In genomic region chrX:129980540-129981206, GRCh38 we compare ENCODE assay signal across 8 cellular contexts. TPM values are rescaled to one million over a fixed set of nuclear protein-coding genes. Genes with fewer than 3 reads are reported as not detected.
A peak's percentile ranks its signal among the peaks of the same experiment; 100 is the strongest.
DNase-seq lines count a peak whose midpoint lies in the region; ATAC-seq and TF ChIP-seq lines count a peak whose summit lies in the region.

No MANE protein-coding gene starts in this region.

- H3K27ac ChIP-seq in PC-9 (no peak overlapping the region), duodenal mucosa (ENCODE audit: low read depth, low read length) (no peak overlapping the region)

- H3K4me1 ChIP-seq in PC-9 (replicated peaks; ENCODE audit: insufficient read depth) (0 out of 2 replicates have a peak, but pooled peaks cover 5% of the 10 kb centered on the region), duodenal mucosa (ENCODE audit: control insufficient read depth in 1 of 2, insufficient read depth in 2 of 2, low read length in 2 of 2) (peaks cover 0 to 5% of the 10 kb centered on the region in 2 donors), mucosa of descending colon (ENCODE audit: low read depth) (no peaks in the 10 kb centered on the region)

- no peaks in the 10 kb centered on the region for H3K36me3 ChIP-seq in PC-9 (ENCODE audit: low read depth)
- H3K36me3 ChIP-seq in duodenal mucosa (ENCODE audit: control insufficient read depth in 1 of 2, insufficient read depth in 2 of 2, low read length in 2 of 2): no peaks in the 10 kb centered on the region
- no peaks in the 10 kb centered on the region for H3K36me3 ChIP-seq in mucosa of descending colon (ENCODE audit: low read depth)

- H4K20me1 ChIP-seq in PC-9 (ENCODE audit: insufficient read depth): no peaks in the 10 kb centered on the region; the same call in 1 of the 2 replicates

- H3K9ac ChIP-seq in duodenal mucosa (ENCODE audit: low read depth in 1 of 2, low read length in 2 of 2): peak overlapping the region; percentile 33 to 54

- POLR2A ChIA-PET in PC-9 (lab: Charles Lee; ENCODE audit: unreplicated experiment): interaction anchor here (0.7 kb wide), 1 partner anchor 8 kb away, joined by 6 read pairs; no protein-coding TSS in a partner anchor

- H3K4me2 ChIP-seq in PC-9: no peak overlapping the region; the same call in 1 of the 2 replicates

- DNase-seq in GM10266 (ENCODE audit: extremely low spot score) (peak; percentile 48), PC-9 (peak in 1 of 2 experiments; percentile 66), mucosa of descending colon (peak; percentile 55 to 74 (median 71)), NCI-H1092 treated with DMSO at 0.1 percent for 48 hours (lab: John Stamatoyannopoulos, UW) (no peak), NCI-H2029 treated with DMSO at 0.1 percent for 48 hours (lab: John Stamatoyannopoulos, UW) (no peak), 8988T (no peak)

- ATAC-seq in mucosa of descending colon (peak; percentile 13), GM18867 (IDR thresholded peaks at IDR 0.05; ENCODE audit: unreplicated experiment) (no peak)

- no peaks in the 10 kb centered on the region for H3K9me2 ChIP-seq in PC-9 (ENCODE audit: insufficient read depth)

- 0 out of 2 replicates have a peak, but pooled peaks cover 4% of the 10 kb centered on the region for H3F3A ChIP-seq in PC-9 (ENCODE audit: insufficient read depth, low read depth)

- no peak overlapping the region; the same call in 1 of the 2 replicates for H3K4me3 ChIP-seq in PC-9
- H3K4me3 ChIP-seq in duodenal mucosa (ENCODE audit: low read depth in 1 of 2, low read length in 2 of 2): peak overlapping the region; percentile 65 to 71
- peak overlapping the region; percentile 17 for H3K4me3 ChIP-seq in mucosa of descending colon

- H3K79me2 ChIP-seq in PC-9 (ENCODE audit: low read depth): peaks cover 8% of the 10 kb centered on the region; the same call in 1 of the 2 replicates

- BruUV-seq in PC-9 (replicated peaks; lab: Mats Ljungman, UMichigan): no TSS peak

- intact Hi-C loops in PC-9 (cut with micrococcal nuclease; ENCODE audit: unreplicated experiment): loop anchor here (5.0 kb wide), 2 partner anchors 132 to 138 kb away; partner anchors contain the start of genes ELF4 and ZDHHC9
- intact Hi-C loops in mucosa of descending colon (cut with DNase I, micrococcal nuclease): no loop called here

- TF ChIP-seq CTCF in GM10266 (IDR thresholded peaks at IDR 0.05; ENCODE audit: control insufficient read depth, insufficient read depth, low read depth, missing control alignments) (no peak), PC-9 (conservative IDR thresholded peaks at IDR 0.05) (no peak), mucosa of descending colon (IDR thresholded peaks at IDR 0.05) (no peak)

- peak overlapping the region; percentile 63 for H2AFZ ChIP-seq in PC-9

- H3K27me3 ChIP-seq in PC-9 (ENCODE audit: insufficient read depth, low read depth): peaks cover 5% of the 10 kb centered on the region; the same call in 1 of the 2 replicates
- no peaks in the 10 kb centered on the region for H3K27me3 ChIP-seq in duodenal mucosa (ENCODE audit: control insufficient read depth in 1 of 2, insufficient read depth in 2 of 2, low read length in 2 of 2)

- H3K9me3 ChIP-seq in PC-9 (ENCODE audit: insufficient read depth, low read depth) (no peaks in the 10 kb centered on the region), duodenal mucosa (ENCODE audit: control insufficient read depth in 1 of 2, low read length in 2 of 2) (no peaks in the 10 kb centered on the region), mucosa of descending colon (no peaks in the 10 kb centered on the region)

- CTCF ChIA-PET in PC-9 (lab: Charles Lee): interaction anchor here (0.7 kb wide), 1 partner anchor 19 kb away, joined by 10 read pairs; no protein-coding TSS in a partner anchor

RNA-seq across cellular contexts. Expression of gene BCORL1, which starts 1.8 kb away (rescaled TPM):
- total RNA-seq in PC-9 (2021) (32.2 TPM in 2 replicates), mucosa of descending colon (10 to 100 TPM in 2 of 3 donors, 1 to 10 TPM in 1; 7.3 to 24.2 (median 10.0) TPM)

Comparison
In these comparisons a context has a peak if more than half of its experiments do, and no peak if none do; other contexts are left out.
1. DNase-seq: peak in GM10266 (single experiment) and mucosa of descending colon (3 of 3); none in NCI-H1092 treated with DMSO at 0.1 percent for 48 hours (single experiment), NCI-H2029 treated with DMSO at 0.1 percent for 48 hours (single experiment) and 8988T (single experiment).